11 cellular contexts compared by ENCODE assay signal in genomic region chr14:89615421-89615820, GRCh38.
DNase-seq lines count a peak whose midpoint lies in the region; ATAC-seq and TF ChIP-seq lines count a peak whose summit lies in the region.
"Had no signal": no experiment of that assay in that cellular context is flagged by ENCODE, and none has a peak within 500 bp of the region (broad histone marks: within the 10 kb centered on the region; RNA-seq: fewer than 3 reads in every experiment).

No MANE protein-coding gene starts in this region.

- no peaks in the 10 kb centered on the region for H3K36me3 ChIP-seq in SK-N-MC (ENCODE audit: insufficient read depth, low read length)
- H3K36me3 ChIP-seq in endodermal cell (ENCODE audit: control insufficient read depth, insufficient read depth, low read length), result no peaks in the 10 kb centered on the region
- H3K36me3 ChIP-seq: pancreas had no signal

- peak overlapping the region; percentile 33; the same call in 1 of the 2 replicates for H3K27ac ChIP-seq in SK-N-MC
- no peak overlapping the region for H3K27ac ChIP-seq in endodermal cell (ENCODE audit: low read depth, low read length)

- no peak for ATAC-seq in activated T-cell treated with anti-CD3 and anti-CD28 coated beads, Interleukin-2, amount 50 U/mL, for 4 hours
- ATAC-seq in GM21576 (IDR thresholded peaks at IDR 0.05; ENCODE audit: unreplicated experiment) (no peak), HG02884 (IDR thresholded peaks at IDR 0.05; ENCODE audit: unreplicated experiment) (no peak)
- ATAC-seq: pancreas had no signal

- WGBS in endodermal cell (ENCODE audit: insufficient coverage in 1 of 2, insufficient read length in 1 of 2), 2 experiments, result 27% methylated on average over 3 of the region's 3 CpGs; no CpG with 5 or more reads in 1 of the 2 experiments

- H3K4me3 Mint-ChIP-seq in activated T-cell treated with anti-CD3 and anti-CD28 coated beads, Interleukin-2, amount 50 U/mL, for 4 hours, result peak overlapping the region; percentile 85
- H3K4me3 Mint-ChIP-seq in endodermal cell, result peak overlapping the region; percentile 71

- H3K9ac ChIP-seq in SK-N-MC (ENCODE audit: insufficient read length) (no peak overlapping the region), endodermal cell (ENCODE audit: extremely low read depth, low read length, poor library complexity, severe bottlenecking) (no peak overlapping the region)

- peaks cover 12% of the 10 kb centered on the region for H3K27me3 ChIP-seq in endodermal cell (ENCODE audit: control insufficient read depth, insufficient read depth, low read length, poor library complexity, severe bottlenecking)
- H3K27me3 ChIP-seq: pancreas had no signal

- peaks cover 68% of the 10 kb centered on the region for H3K4me1 Mint-ChIP-seq in activated T-cell treated with anti-CD3 and anti-CD28 coated beads, Interleukin-2, amount 50 U/mL, for 4 hours (ENCODE audit: low read depth)
- H3K4me1 Mint-ChIP-seq in endodermal cell, result peaks cover 56% of the 10 kb centered on the region

- peak overlapping the region; percentile 58 for H3K27ac Mint-ChIP-seq in endodermal cell

- H3K4me3 ChIP-seq in SK-N-MC (peak overlapping the region; percentile 21; the same call in 1 of the 2 replicates), endodermal cell (ENCODE audit: low read length) (peak overlapping the region; percentile 68)
- H3K4me3 ChIP-seq: pancreas had no signal

- no peaks in the 10 kb centered on the region for H3K9me3 Mint-ChIP-seq in activated T-cell treated with anti-CD3 and anti-CD28 coated beads, Interleukin-2, amount 50 U/mL, for 4 hours
- no peaks in the 10 kb centered on the region for H3K9me3 Mint-ChIP-seq in endodermal cell

- H3K36me3 Mint-ChIP-seq in activated T-cell treated with anti-CD3 and anti-CD28 coated beads, Interleukin-2, amount 50 U/mL, for 4 hours (ENCODE audit: insufficient read depth), result peaks cover 14% of the 10 kb centered on the region
- H3K36me3 Mint-ChIP-seq in endodermal cell (ENCODE audit: low read depth), result peaks cover 5% of the 10 kb centered on the region

- H3K27me3 Mint-ChIP-seq in activated T-cell treated with anti-CD3 and anti-CD28 coated beads, Interleukin-2, amount 50 U/mL, for 4 hours (ENCODE audit: low read depth), result no peaks in the 10 kb centered on the region
- H3K27me3 Mint-ChIP-seq in endodermal cell (ENCODE audit: insufficient read depth), result peaks cover 6% of the 10 kb centered on the region

- TF ChIP-seq CTCF in endodermal cell (conservative IDR thresholded peaks at IDR 0.05), result no peak

- H3K9me3 ChIP-seq in SK-N-MC (ENCODE audit: low read depth, low read length) (no peaks in the 10 kb centered on the region), endodermal cell (ENCODE audit: control insufficient read depth, low read length) (no peaks in the 10 kb centered on the region)
- H3K9me3 ChIP-seq: pancreas had no signal

- DNase-seq in activated T-cell treated with anti-CD3 and anti-CD28 coated beads, Interleukin-2, amount 50 U/mL, for 4 hours, result no peak
- no peak for DNase-seq in activated T-cell treated with anti-CD3 and anti-CD28 coated beads, Interleukin-2, amount 50 U/mL, for 48 hours
- no peak for DNase-seq in SK-N-MC (ENCODE audit: low read depth, low spot score)
- DNase-seq in endodermal cell, result no peak
- DNase-seq in pulmonary artery endothelial cell (ENCODE audit: low read depth, low spot score), result peak; percentile 30
- DNase-seq in stimulated activated CD4-positive, alpha-beta T cell treated with anti-CD3 and anti-CD28 coated beads, Interleukin-4, amount 100 ng/mL, for 4 hours, result no peak
- DNase-seq: cerebellar nuclear complex, NCI-H1436 treated with DMSO at 0.1 percent for 48 hours, pancreas had no signal

- peaks cover 14% of the 10 kb centered on the region for H3K4me1 ChIP-seq in endodermal cell (ENCODE audit: control insufficient read depth, insufficient read depth, low read length)
